Comparison of ENCODE assay signal across 8 cellular contexts in genomic region chr4:184347251-184348239, GRCh38.
A peak's percentile ranks its signal among the peaks of the same experiment; 100 is the strongest.
DNase-seq lines count a peak whose midpoint lies in the region; ATAC-seq, FAIRE-seq and TF ChIP-seq lines count a peak whose summit lies in the region.

No MANE protein-coding gene starts in this region.

- H3K27me3 ChIP-seq in thymus (ENCODE audit: control insufficient read depth, insufficient read depth), result no peaks in the 10 kb centered on the region

- FAIRE-seq in GM12891 (lab: Jason Lieb, UNC), result peak; percentile 89

- H3K36me3 ChIP-seq in thymus (ENCODE audit: control insufficient read depth, insufficient read depth), result no peaks in the 10 kb centered on the region

- H3K27ac ChIP-seq in thymus (ENCODE audit: low read depth), result peak overlapping the region; percentile 60

- POLR2A ChIA-PET in activated CD8-positive, alpha-beta T cell treated with anti-CD3 and anti-CD28 coated beads, Interleukin-2, amount 10 ng/mL, durations not matched to agents 7 days and 5 days (lab: Charles Lee), result interaction anchor here (0.8 kb wide), 1 partner anchor 9 kb away, joined by 3 read pairs; no protein-coding TSS in a partner anchor

- CTCF ChIA-PET in activated CD8-positive, alpha-beta T cell treated with anti-CD3 and anti-CD28 coated beads, Interleukin-2, amount 10 ng/mL, durations not matched to agents 7 days and 5 days (lab: Charles Lee), result interaction anchor here (1.0 to 2.0 kb wide), 3 partner anchors 10 to 187 kb away, joined by 3 to 8 read pairs (median 3); no protein-coding TSS in a partner anchor

- peak; percentile 58; the same call in 1 of the 2 replicates for TF ChIP-seq POLR2A in GM12891 (IDR thresholded peaks at IDR 0.05; ENCODE audit: low read depth, low read length)

- 71% methylated on average over 16 of the region's 16 CpGs for WGBS in thymus

- peaks cover 21% of the 10 kb centered on the region for H3K4me1 Mint-ChIP-seq in activated CD8-positive, alpha-beta T cell treated with anti-CD3 and anti-CD28 coated beads, Interleukin-2, amount 10 ng/mL, durations not matched to agents 7 days and 5 days (ENCODE audit: low read depth)

- no peak overlapping the region for H3K27ac Mint-ChIP-seq in activated CD8-positive, alpha-beta T cell treated with anti-CD3 and anti-CD28 coated beads, Interleukin-2, amount 10 ng/mL, durations not matched to agents 7 days and 5 days

- peaks cover 4% of the 10 kb centered on the region for H3K36me3 Mint-ChIP-seq in activated CD8-positive, alpha-beta T cell treated with anti-CD3 and anti-CD28 coated beads, Interleukin-2, amount 10 ng/mL, durations not matched to agents 7 days and 5 days (ENCODE audit: low read depth)

- no peaks in the 10 kb centered on the region for H3K27me3 Mint-ChIP-seq in activated CD8-positive, alpha-beta T cell treated with anti-CD3 and anti-CD28 coated beads, Interleukin-2, amount 10 ng/mL, durations not matched to agents 7 days and 5 days (ENCODE audit: low read depth)

- H3K9me3 Mint-ChIP-seq in activated CD8-positive, alpha-beta T cell treated with anti-CD3 and anti-CD28 coated beads, Interleukin-2, amount 10 ng/mL, durations not matched to agents 7 days and 5 days (ENCODE audit: insufficient read depth), result peaks cover 5% of the 10 kb centered on the region

- no peak overlapping the region for H3K4me3 ChIP-seq in thymus (ENCODE audit: low read length)

- ATAC-seq in SK-N-SH treated with all-trans-retinoic acid at 6 μM for 48 hours, result no peak
- no peak for ATAC-seq in activated CD8-positive, alpha-beta T cell treated with anti-CD3 and anti-CD28 coated beads, Interleukin-2, amount 10 ng/mL, durations not matched to agents 7 days and 5 days

- H3K9me3 ChIP-seq in thymus (ENCODE audit: control insufficient read depth), result no peaks in the 10 kb centered on the region

- peaks cover 3% of the 10 kb centered on the region for H3K4me1 ChIP-seq in thymus (ENCODE audit: control insufficient read depth, insufficient read depth, low read length)

- no peak for DNase-seq in GM12891 (ENCODE audit: insufficient read length, low spot score)
- peak; percentile 60 for DNase-seq in H4 (ENCODE audit: low spot score)
- DNase-seq in Kasumi-1 (lab: John Stamatoyannopoulos, UW), result peak; percentile 98
- DNase-seq in astrocyte of the hippocampus (ENCODE audit: low read depth, low spot score), result peak; percentile 71
- peak; percentile 1 for DNase-seq in kidney glomerular epithelial cell (lab: John Stamatoyannopoulos, UW)
- DNase-seq in activated CD8-positive, alpha-beta T cell treated with anti-CD3 and anti-CD28 coated beads, Interleukin-2, amount 10 ng/mL, durations not matched to agents 7 days and 5 days, result no peak

- no peak overlapping the region for H3K4me3 Mint-ChIP-seq in activated CD8-positive, alpha-beta T cell treated with anti-CD3 and anti-CD28 coated beads, Interleukin-2, amount 10 ng/mL, durations not matched to agents 7 days and 5 days

TF ChIP-seq in GM12891, 5 proteins besides CTCF, POLR2A, EP300 and RAD21:
- TF ChIP-seq PAX5 (IDR thresholded peaks at IDR 0.05; ENCODE audit: insufficient read depth, low read length, severe bottlenecking) (no peak), TAF1 (IDR thresholded peaks at IDR 0.05; ENCODE audit: low read depth, low read length) (peak; percentile 65; the same call in 1 of the 2 replicates), POLR2AphosphoS5 (IDR thresholded peaks at IDR 0.05; ENCODE audit: low read depth, low read length) (peak; percentile 12; the same call in 1 of the 2 replicates), SPI1 (IDR thresholded peaks at IDR 0.05; ENCODE audit: low read depth, low read length) (peak; percentile 77), POU2F2 (IDR thresholded peaks at IDR 0.05; ENCODE audit: low read depth, low read length) (peak; percentile 45; the same call in 1 of the 2 replicates)

TF ChIP-seq in SK-N-SH treated with all-trans-retinoic acid at 6 μM for 48 hours, 23 proteins besides CTCF, POLR2A, EP300 and RAD21:
- TF ChIP-seq BACH2 (CRISPR knock-in tag; IDR thresholded peaks at IDR 0.05; ENCODE audit: borderline replicate concordance), result no peak
- TF ChIP-seq CSDC2 (CRISPR knock-in tag; IDR thresholded peaks at IDR 0.05), result no peak
- TF ChIP-seq TOX (CRISPR knock-in tag; IDR thresholded peaks at IDR 0.05; ENCODE audit: borderline replicate concordance), result no peak
TF ChIP-seq in SK-N-SH treated with all-trans-retinoic acid at 6 μM for 48 hours: peak in this region for 0.

Comparison
In these comparisons a context has a peak if more than half of its experiments do, and no peak if none do; other contexts are left out.
1. DNase-seq: peak in H4 (single experiment), Kasumi-1 (2 of 2), astrocyte of the hippocampus (single experiment) and kidney glomerular epithelial cell (single experiment); none in GM12891 (single experiment) and activated CD8-positive, alpha-beta T cell treated with anti-CD3 and anti-CD28 coated beads, Interleukin-2, amount 10 ng/mL, durations not matched to agents 7 days and 5 days (single experiment).